Comparison of ENCODE assay signal across 6 cellular contexts in genomic region chr6:153442749-153443148, GRCh38.
DNase-seq lines count a peak whose midpoint lies in the region; TF ChIP-seq lines count a peak whose summit lies in the region.
"Not testable (repeated sequence)": the region's sequence is repeated elsewhere in the genome, so short reads cannot be mapped to it uniquely, and the experiment has no call there.

No MANE protein-coding gene starts in this region.

- peak overlapping the region in 1 of 2 experiments; percentile 27; a peak in 1 of 5 replicates for H3K4me3 Mint-ChIP-seq in H9
- H3K4me3 Mint-ChIP-seq in endodermal cell = peak overlapping the region; percentile 10

- H3K4me1 Mint-ChIP-seq in H9 = peaks cover 40 to 41% of the 10 kb centered on the region in 2 experiments
- H3K4me1 Mint-ChIP-seq in endodermal cell = peaks cover 43% of the 10 kb centered on the region

- not testable (repeated sequence) for H3K79me2 ChIP-seq in H9 (ENCODE audit: insufficient read depth, low read length)

- not testable (repeated sequence) for H2BK5ac ChIP-seq in H9 (ENCODE audit: insufficient read length, low read length)

- not testable (repeated sequence) for H2BK120ac ChIP-seq in H9 (ENCODE audit: low read depth, low read length, poor library complexity, severe bottlenecking)

- not testable (repeated sequence) for H3K36me3 ChIP-seq in HUES6 (ENCODE audit: control insufficient read depth, insufficient read depth, low read length); NT2/D1 (ENCODE audit: insufficient read depth, insufficient read length, low read length); endodermal cell (ENCODE audit: control insufficient read depth, insufficient read depth, low read length); iPS-20b (ENCODE audit: insufficient read depth, low read depth, low read length)

- H3K27ac Mint-ChIP-seq in H9 = peak overlapping the region; percentile 31 to 99 (median 95); a peak in 6 of 7 replicates
- H3K27ac Mint-ChIP-seq in endodermal cell = peak overlapping the region; percentile 85

- not testable (repeated sequence) for H3K4me1 ChIP-seq in H9 (ENCODE audit: insufficient read depth, low read length); NT2/D1 (ENCODE audit: insufficient read depth, insufficient read length); endodermal cell (ENCODE audit: control insufficient read depth, insufficient read depth, low read length)
- H3K4me1 ChIP-seq in HUES6 (ENCODE audit: control insufficient read depth, insufficient read depth, low read length) (peaks cover 16% of the 10 kb centered on the region), iPS-20b (ENCODE audit: insufficient read depth, low read length) (peaks cover 22% of the 10 kb centered on the region; the same call in 1 of the 2 replicates)

- not testable (repeated sequence) for H3K14ac ChIP-seq in H9 (ENCODE audit: insufficient read depth, low read length)

- TF ChIP-seq CTCF in H9 (conservative IDR thresholded peaks at IDR 0.05); endodermal cell (conservative IDR thresholded peaks at IDR 0.05): not testable (repeated sequence)

- not testable (repeated sequence) for H2AFZ ChIP-seq in H9 (ENCODE audit: low read length)

- not testable (repeated sequence) for H3T11ph ChIP-seq in H9 (ENCODE audit: low read length)

- H2BK20ac ChIP-seq in H9 (ENCODE audit: low read depth, low read length, poor library complexity, severe bottlenecking) = not testable (repeated sequence)

- H4K8ac ChIP-seq in H9 (replicated peaks; ENCODE audit: insufficient read length, low read depth, low read length) = not testable (repeated sequence)

- not testable (repeated sequence) for H3K27me3 ChIP-seq in H9 (ENCODE audit: insufficient read depth, low read length); HUES6 (ENCODE audit: control insufficient read depth, insufficient read depth, low read length); NT2/D1 (ENCODE audit: insufficient read depth, insufficient read length); endodermal cell (ENCODE audit: control insufficient read depth, insufficient read depth, low read length, poor library complexity, severe bottlenecking); iPS-20b (ENCODE audit: insufficient read depth, low read length)

- H3K18ac ChIP-seq in H9 (ENCODE audit: insufficient read length, low read depth, low read length) = not testable (repeated sequence)

- H2BK15ac ChIP-seq in H9 (ENCODE audit: low read depth, low read length) = not testable (repeated sequence)

- H3K23me2 ChIP-seq in H9 (ENCODE audit: insufficient read length, low read depth, low read length, poor library complexity, severe bottlenecking) = not testable (repeated sequence)

- not testable (repeated sequence) for H3K56ac ChIP-seq in H9 (ENCODE audit: insufficient read length, low read depth, low read length)

- not testable (repeated sequence) for H3K9me3 ChIP-seq in H9 (ENCODE audit: control insufficient read depth, low read depth, low read length); NT2/D1 (ENCODE audit: insufficient read depth, low read length); iPS-20b (ENCODE audit: insufficient read depth, low read depth, low read length)
- peaks cover 14% of the 10 kb centered on the region; the same call in 1 of the 2 replicates for H3K9me3 ChIP-seq in HUES6 (ENCODE audit: control insufficient read depth, insufficient read depth, low read depth, low read length)
- peaks cover 43% of the 10 kb centered on the region for H3K9me3 ChIP-seq in endodermal cell (ENCODE audit: control insufficient read depth, low read length)

- H3K4me3 ChIP-seq in HUES6 (ENCODE audit: low read depth, low read length); NT2/D1 (ENCODE audit: insufficient read length, low read depth); iPS-20b (ENCODE audit: low read length): not testable (repeated sequence)
- peak overlapping the region; percentile 64 for H3K4me3 ChIP-seq in endodermal cell (ENCODE audit: low read length)

- H2AK5ac ChIP-seq in H9 (ENCODE audit: insufficient read length, low read length) = not testable (repeated sequence)

- not testable (repeated sequence) for H3K27ac ChIP-seq in H9 (ENCODE audit: insufficient read length, low read depth, low read length); endodermal cell (ENCODE audit: low read depth, low read length)
- peak overlapping the region; percentile 90; the same call in 1 of the 2 replicates for H3K27ac ChIP-seq in HUES6 (ENCODE audit: low read depth, low read length)
- peak overlapping the region; percentile 57 for H3K27ac ChIP-seq in iPS-20b (ENCODE audit: low read length)

- not testable (repeated sequence) for H4K5ac ChIP-seq in H9 (ENCODE audit: insufficient read length, low read depth, low read length)

- not testable (repeated sequence) for H2BK12ac ChIP-seq in H9 (ENCODE audit: insufficient read length, low read depth, low read length)

- not testable (repeated sequence) for H3K4ac ChIP-seq in H9 (ENCODE audit: low read depth, low read length)

- H4K91ac ChIP-seq in H9 (ENCODE audit: insufficient read length, low read depth, low read length) = not testable (repeated sequence)

- not testable (repeated sequence) for H3K27me3 Mint-ChIP-seq in H9 (ENCODE audit: low read depth); endodermal cell (ENCODE audit: insufficient read depth)

- DNase-seq in ELF-1 (ENCODE audit: low read depth, low spot score) = peak; percentile 22
- DNase-seq in H9, endodermal cell: not testable (repeated sequence)
- peak; percentile 13 for DNase-seq in NT2/D1 (ENCODE audit: low read depth, low spot score)

- H3K23ac ChIP-seq in H9 (ENCODE audit: insufficient read length, low read depth, low read length) = not testable (repeated sequence)

- whole genome bisulfite sequencing in H9 (ENCODE audit: extremely low coverage, insufficient read length, low lambda C conversion rate) = no CpG with 5 or more reads among the region's 2 CpGs
- 70 to 75% methylated on average over 2 of the region's 2 CpGs for WGBS in endodermal cell (ENCODE audit: insufficient coverage in 1 of 2, insufficient read length in 1 of 2), 2 experiments

- peaks cover 17 to 25% (median 22%) of the 10 kb centered on the region in 3 experiments for H3K36me3 Mint-ChIP-seq in H9 (ENCODE audit: insufficient read depth in 1 of 3, low read depth in 3 of 3)
- peaks cover 17% of the 10 kb centered on the region for H3K36me3 Mint-ChIP-seq in endodermal cell (ENCODE audit: low read depth)

- H3K4me2 ChIP-seq in H9 (ENCODE audit: insufficient read depth, insufficient read length, low read length) = not testable (repeated sequence)

- not testable (repeated sequence) for H3K79me1 ChIP-seq in H9 (ENCODE audit: insufficient read depth, low read depth, low read length, poor library complexity, severe bottlenecking)

- not testable (repeated sequence) for H3K9ac ChIP-seq in H9 (ENCODE audit: extremely low read depth, insufficient read length, low read length); HUES6 (ENCODE audit: low read length); NT2/D1 (ENCODE audit: insufficient read length, low read depth); endodermal cell (ENCODE audit: extremely low read depth, low read length, poor library complexity, severe bottlenecking); iPS-20b (ENCODE audit: low read depth, low read length)

- H3K9me3 Mint-ChIP-seq in H9 (peaks cover 20 to 27% of the 10 kb centered on the region in 2 experiments), endodermal cell (peaks cover 32% of the 10 kb centered on the region)

- H4K20me1 ChIP-seq in H9 (ENCODE audit: control insufficient read depth, insufficient read depth, insufficient read length) = not testable (repeated sequence)
